1 cellular context compared by ENCODE assay signal in the genomic region with DNA sequence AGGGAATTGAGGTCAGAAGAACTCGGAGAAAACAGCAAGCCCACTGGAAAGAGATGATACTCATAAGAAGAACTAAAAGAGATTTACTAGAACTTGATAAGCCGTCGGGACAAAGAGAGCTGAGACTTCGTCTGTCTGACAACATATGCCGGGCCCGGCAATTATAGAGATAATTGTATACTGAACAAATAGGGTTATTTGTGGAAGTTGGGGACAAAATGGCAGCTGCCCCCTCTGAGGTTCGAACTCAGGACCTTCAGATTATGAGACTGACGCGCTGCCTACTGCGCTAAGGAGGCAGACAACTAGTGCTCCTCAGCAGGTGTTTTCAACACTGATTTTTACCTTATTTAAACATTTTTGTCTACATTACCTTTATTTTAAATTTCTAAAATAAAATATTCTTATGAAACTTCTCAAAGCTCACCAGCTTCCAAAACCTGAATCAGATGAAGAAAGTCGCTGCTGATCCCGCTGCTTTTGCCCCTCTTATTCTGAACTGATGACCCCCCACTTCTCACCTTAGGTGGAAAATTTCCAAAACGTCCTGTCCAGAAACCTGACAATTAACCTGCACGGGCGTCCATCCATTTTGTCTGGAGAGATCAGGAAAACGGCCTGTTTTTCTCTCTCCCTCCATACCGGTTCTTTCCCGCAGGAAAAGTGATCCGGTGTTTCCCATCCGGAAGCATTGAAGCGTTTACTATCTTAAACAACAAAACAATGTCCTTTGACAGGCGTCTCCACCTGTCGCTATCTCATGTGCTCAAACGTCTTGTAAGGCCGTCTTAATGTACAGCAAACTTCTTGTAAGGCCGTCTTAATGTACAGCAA.
TF ChIP-seq lines count a peak whose summit lies in the region.

No MANE protein-coding gene starts in this region.

TF ChIP-seq in HepG2, 621 proteins besides CTCF, POLR2A, EP300 and RAD21 (continued from another document and continues in another):
- TF ChIP-seq ATF7-NPFF (CRISPR knock-in tag; IDR thresholded peaks at IDR 0.05; ENCODE audit: low read depth), result 0 out of 2 replicates have a peak, but pooled peaks have one; percentile 10
- TF ChIP-seq CEBPZ (IDR thresholded peaks at IDR 0.05; ENCODE audit: low read length), result no peak
- no peak for TF ChIP-seq ZNF143 (CRISPR knock-in tag; IDR thresholded peaks at IDR 0.05)
- peak; percentile 26; the same call in 1 of the 2 replicates for TF ChIP-seq KDM5A (IDR thresholded peaks at IDR 0.05; ENCODE audit: borderline replicate concordance, low read length)
- no peak for TF ChIP-seq ZBTB39 (CRISPR knock-in tag; IDR thresholded peaks at IDR 0.05)
- no peak for TF ChIP-seq ELF4 (CRISPR knock-in tag; IDR thresholded peaks at IDR 0.05; ENCODE audit: borderline replicate concordance)
- no peak for TF ChIP-seq SRY (CRISPR knock-in tag; IDR thresholded peaks at IDR 0.05)
- TF ChIP-seq, protein P1, sequence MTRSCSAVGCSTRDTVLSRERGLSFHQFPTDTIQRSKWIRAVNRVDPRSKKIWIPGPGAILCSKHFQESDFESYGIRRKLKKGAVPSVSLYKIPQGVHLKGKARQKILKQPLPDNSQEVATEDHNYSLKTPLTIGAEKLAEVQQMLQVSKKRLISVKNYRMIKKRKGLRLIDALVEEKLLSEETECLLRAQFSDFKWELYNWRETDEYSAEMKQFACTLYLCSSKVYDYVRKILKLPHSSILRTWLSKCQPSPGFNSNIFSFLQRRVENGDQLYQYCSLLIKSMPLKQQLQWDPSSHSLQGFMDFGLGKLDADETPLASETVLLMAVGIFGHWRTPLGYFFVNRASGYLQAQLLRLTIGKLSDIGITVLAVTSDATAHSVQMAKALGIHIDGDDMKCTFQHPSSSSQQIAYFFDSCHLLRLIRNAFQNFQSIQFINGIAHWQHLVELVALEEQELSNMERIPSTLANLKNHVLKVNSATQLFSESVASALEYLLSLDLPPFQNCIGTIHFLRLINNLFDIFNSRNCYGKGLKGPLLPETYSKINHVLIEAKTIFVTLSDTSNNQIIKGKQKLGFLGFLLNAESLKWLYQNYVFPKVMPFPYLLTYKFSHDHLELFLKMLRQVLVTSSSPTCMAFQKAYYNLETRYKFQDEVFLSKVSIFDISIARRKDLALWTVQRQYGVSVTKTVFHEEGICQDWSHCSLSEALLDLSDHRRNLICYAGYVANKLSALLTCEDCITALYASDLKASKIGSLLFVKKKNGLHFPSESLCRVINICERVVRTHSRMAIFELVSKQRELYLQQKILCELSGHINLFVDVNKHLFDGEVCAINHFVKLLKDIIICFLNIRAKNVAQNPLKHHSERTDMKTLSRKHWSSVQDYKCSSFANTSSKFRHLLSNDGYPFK (CRISPR knock-in tag; IDR thresholded peaks at IDR 0.05; ENCODE audit: borderline replicate concordance), result no peak
- TF ChIP-seq ZNF570 (CRISPR knock-in tag; IDR thresholded peaks at IDR 0.05; ENCODE audit: borderline replicate concordance), result no peak
- TF ChIP-seq, protein P2, sequence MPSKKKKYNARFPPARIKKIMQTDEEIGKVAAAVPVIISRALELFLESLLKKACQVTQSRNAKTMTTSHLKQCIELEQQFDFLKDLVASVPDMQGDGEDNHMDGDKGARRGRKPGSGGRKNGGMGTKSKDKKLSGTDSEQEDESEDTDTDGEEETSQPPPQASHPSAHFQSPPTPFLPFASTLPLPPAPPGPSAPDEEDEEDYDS (CRISPR knock-in tag; IDR thresholded peaks at IDR 0.05), result no peak
- no peak for TF ChIP-seq SMAD1 (CRISPR knock-in tag; IDR thresholded peaks at IDR 0.05; ENCODE audit: borderline replicate concordance, low read depth)
- peak; percentile 79 for TF ChIP-seq THAP11 (CRISPR knock-in tag; IDR thresholded peaks at IDR 0.05)
- no peak for TF ChIP-seq ZFP36L1 (CRISPR knock-in tag; IDR thresholded peaks at IDR 0.05)
- TF ChIP-seq ZSCAN22 (CRISPR knock-in tag; IDR thresholded peaks at IDR 0.05), result no peak
- no peak for TF ChIP-seq TBP (CRISPR knock-in tag; IDR thresholded peaks at IDR 0.05)
- TF ChIP-seq, protein P3, sequence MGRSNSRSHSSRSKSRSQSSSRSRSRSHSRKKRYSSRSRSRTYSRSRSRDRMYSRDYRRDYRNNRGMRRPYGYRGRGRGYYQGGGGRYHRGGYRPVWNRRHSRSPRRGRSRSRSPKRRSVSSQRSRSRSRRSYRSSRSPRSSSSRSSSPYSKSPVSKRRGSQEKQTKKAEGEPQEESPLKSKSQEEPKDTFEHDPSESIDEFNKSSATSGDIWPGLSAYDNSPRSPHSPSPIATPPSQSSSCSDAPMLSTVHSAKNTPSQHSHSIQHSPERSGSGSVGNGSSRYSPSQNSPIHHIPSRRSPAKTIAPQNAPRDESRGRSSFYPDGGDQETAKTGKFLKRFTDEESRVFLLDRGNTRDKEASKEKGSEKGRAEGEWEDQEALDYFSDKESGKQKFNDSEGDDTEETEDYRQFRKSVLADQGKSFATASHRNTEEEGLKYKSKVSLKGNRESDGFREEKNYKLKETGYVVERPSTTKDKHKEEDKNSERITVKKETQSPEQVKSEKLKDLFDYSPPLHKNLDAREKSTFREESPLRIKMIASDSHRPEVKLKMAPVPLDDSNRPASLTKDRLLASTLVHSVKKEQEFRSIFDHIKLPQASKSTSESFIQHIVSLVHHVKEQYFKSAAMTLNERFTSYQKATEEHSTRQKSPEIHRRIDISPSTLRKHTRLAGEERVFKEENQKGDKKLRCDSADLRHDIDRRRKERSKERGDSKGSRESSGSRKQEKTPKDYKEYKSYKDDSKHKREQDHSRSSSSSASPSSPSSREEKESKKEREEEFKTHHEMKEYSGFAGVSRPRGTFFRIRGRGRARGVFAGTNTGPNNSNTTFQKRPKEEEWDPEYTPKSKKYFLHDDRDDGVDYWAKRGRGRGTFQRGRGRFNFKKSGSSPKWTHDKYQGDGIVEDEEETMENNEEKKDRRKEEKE (IDR thresholded peaks at IDR 0.05), result no peak
- 0 out of 2 replicates have a peak, but pooled peaks have one; percentile 47 for TF ChIP-seq ZNF280D (CRISPR knock-in tag; IDR thresholded peaks at IDR 0.05)
- TF ChIP-seq DPF2 (CRISPR knock-in tag; IDR thresholded peaks at IDR 0.05; ENCODE audit: borderline replicate concordance, low read depth), result no peak
- TF ChIP-seq PRPF4 (IDR thresholded peaks at IDR 0.05; ENCODE audit: low read depth, low read length, poor library complexity, severe bottlenecking), result peak; percentile 68
- no peak for TF ChIP-seq ZNF296 (CRISPR knock-in tag; conservative IDR thresholded peaks at IDR 0.05)
- no peak for TF ChIP-seq U2AF1 (optimal IDR thresholded peaks at IDR 0.05; ENCODE audit: low read depth, low read length)
- no peak for TF ChIP-seq FOXK2 (IDR thresholded peaks at IDR 0.05)
- TF ChIP-seq ZNF724P (CRISPR knock-in tag; IDR thresholded peaks at IDR 0.05; ENCODE audit: borderline replicate concordance), result no peak
- TF ChIP-seq NRL (CRISPR knock-in tag; IDR thresholded peaks at IDR 0.05; ENCODE audit: borderline replicate concordance), result no peak
- TF ChIP-seq ZNF121 (CRISPR knock-in tag; IDR thresholded peaks at IDR 0.05), result no peak
